In genomic region chr21:14057313-14057712, GRCh38 we compare ENCODE assay signal across 18 cellular contexts.
"Had no signal": no experiment of that assay in that cellular context is flagged by ENCODE, and none has a peak within 500 bp of the region (broad histone marks: within the 10 kb centered on the region; RNA-seq: fewer than 3 reads in every experiment).

No MANE protein-coding gene starts in this region.

- H3K36me3 ChIP-seq: ascending aorta, brain microvascular endothelial cell, gastroesophageal sphincter, upper lobe of right lung had no signal

- H3K4me1 Mint-ChIP-seq: activated CD4-positive, alpha-beta T cell treated with anti-CD3 and anti-CD28 coated beads, Interleukin-2, amount 10 ng/mL, durations not matched to agents 24 days and 14 days; neural crest cell had no signal

- H3K4me1 ChIP-seq: ascending aorta, gastroesophageal sphincter, upper lobe of right lung had no signal

- H3K9me3 Mint-ChIP-seq: activated CD4-positive, alpha-beta T cell treated with anti-CD3 and anti-CD28 coated beads, Interleukin-2, amount 10 ng/mL, durations not matched to agents 24 days and 14 days; activated T-helper 1 cell treated with anti-CD3 and anti-CD28 coated beads, Interleukin-12 subunit alpha, Interleukin-12 subunit beta, Interleukin-2, Interleukin-4 antibody, amounts not matched to agents 30 ng/mL and 10 ng/mL and 1 ng/mL, durations not matched to agents 14 hours and 24 hours and 36 hours had no signal

- H3K27ac ChIP-seq: ascending aorta, brain microvascular endothelial cell, gastroesophageal sphincter, upper lobe of right lung had no signal

- H3K27me3 Mint-ChIP-seq: activated CD4-positive, alpha-beta T cell treated with anti-CD3 and anti-CD28 coated beads, Interleukin-2, amount 10 ng/mL, durations not matched to agents 24 days and 14 days; dendritic cell treated with granulocyte-macrophage colony-stimulating factor and Interleukin-4, amounts not matched to agents 40 ng/mL and 50 ng/mL, for 4 days; naive B cell had no signal

- H3K27ac Mint-ChIP-seq: activated CD4-positive, alpha-beta T cell treated with anti-CD3 and anti-CD28 coated beads, Interleukin-2, amount 10 ng/mL, durations not matched to agents 24 days and 14 days; activated CD8-positive, alpha-beta T cell treated with anti-CD3 and anti-CD28 coated beads, Interleukin-2, amount 10 ng/mL, durations not matched to agents 7 days and 5 days; activated T-helper 1 cell treated with anti-CD3 and anti-CD28 coated beads, Interleukin-12 subunit alpha, Interleukin-12 subunit beta, Interleukin-2, Interleukin-4 antibody, amounts not matched to agents 30 ng/mL and 10 ng/mL and 1 ng/mL, durations not matched to agents 14 hours and 24 hours and 36 hours; dendritic cell treated with granulocyte-macrophage colony-stimulating factor and Interleukin-4, amounts not matched to agents 40 ng/mL and 50 ng/mL, for 4 days had no signal

- H3K4me3 Mint-ChIP-seq: activated CD4-positive, alpha-beta T cell treated with anti-CD3 and anti-CD28 coated beads, Interleukin-2, amount 10 ng/mL, durations not matched to agents 24 days and 14 days; activated CD8-positive, alpha-beta T cell treated with anti-CD3 and anti-CD28 coated beads, Interleukin-2, amount 10 ng/mL, durations not matched to agents 7 days and 5 days; activated T-helper 1 cell treated with anti-CD3 and anti-CD28 coated beads, Interleukin-12 subunit alpha, Interleukin-12 subunit beta, Interleukin-2, Interleukin-4 antibody, amounts not matched to agents 30 ng/mL and 10 ng/mL and 1 ng/mL, durations not matched to agents 14 hours and 24 hours and 36 hours; dendritic cell treated with granulocyte-macrophage colony-stimulating factor and Interleukin-4, amounts not matched to agents 40 ng/mL and 50 ng/mL, for 4 days; naive B cell; neural crest cell had no signal

- H3K36me3 Mint-ChIP-seq: naive B cell had no signal

- H3K9me3 ChIP-seq: ascending aorta, gastroesophageal sphincter, upper lobe of right lung had no signal

- ATAC-seq: activated CD8-positive, alpha-beta T cell treated with anti-CD3 and anti-CD28 coated beads, Interleukin-2, amount 10 ng/mL, durations not matched to agents 7 days and 5 days; gastroesophageal sphincter; stimulated activated naive CD8-positive, alpha-beta T cell treated with anti-CD3 and anti-CD28 coated beads, Interleukin-15, Interleukin-2, amounts not matched to agents 100 U/mL and 50 U/mL, for 24 hours had no signal

- H3K27me3 ChIP-seq: ascending aorta, brain microvascular endothelial cell, gastroesophageal sphincter, upper lobe of right lung had no signal

- H3K4me3 ChIP-seq: ascending aorta, gastroesophageal sphincter, upper lobe of right lung had no signal

- DNase-seq: activated CD8-positive, alpha-beta T cell treated with anti-CD3 and anti-CD28 coated beads, Interleukin-2, amount 10 ng/mL, durations not matched to agents 7 days and 5 days; activated gamma-delta T cell; activated naive CD4-positive, alpha-beta T cell treated with anti-CD3 and anti-CD28 coated beads, Interleukin-2, amount 50 U/mL, for 16 hours; caudate nucleus; effector CD4-positive, alpha-beta T cell; hypothalamus; naive B cell; stimulated activated CD4-positive, alpha-beta T cell treated with anti-CD3 and anti-CD28 coated beads, Interleukin-4, amount 100 ng/mL, for 24 hours; stimulated activated naive CD8-positive, alpha-beta T cell treated with anti-CD3 and anti-CD28 coated beads, Interleukin-15, Interleukin-2, amounts not matched to agents 100 U/mL and 50 U/mL, for 24 hours; T-helper 2 cell had no signal
